In genomic region chr12:25924535-25925001, GRCh38 we compare ENCODE assay signal across 18 cellular contexts. TPM values are rescaled to one million over a fixed set of nuclear protein-coding genes. Genes with fewer than 3 reads are reported as not detected.
DNase-seq lines count a peak whose midpoint lies in the region; ATAC-seq, FAIRE-seq and TF ChIP-seq lines count a peak whose summit lies in the region.
"Had no signal": no experiment of that assay in that cellular context is flagged by ENCODE, and none has a peak within 500 bp of the region (broad histone marks: within the 10 kb centered on the region; RNA-seq: fewer than 3 reads in every experiment).

No MANE protein-coding gene starts in this region.

- H3K4me1 ChIP-seq in vagina (no peaks in the 10 kb centered on the region), HepG2 (ENCODE audit: insufficient read depth, low read length) (no peaks in the 10 kb centered on the region)
- H3K4me1 ChIP-seq: uterus had no signal

- H3K27me3 ChIP-seq in vagina, result no peaks in the 10 kb centered on the region
- no peaks in the 10 kb centered on the region for H3K27me3 ChIP-seq in HepG2 (ENCODE audit: control insufficient read depth in 1 of 2, insufficient read depth in 2 of 2, low read length in 2 of 2)
- H3K27me3 ChIP-seq: uterus had no signal

- TF ChIP-seq EP300 in HepG2 (IDR thresholded peaks at IDR 0.05; ENCODE audit: low read depth in 2 of 2, low read length in 2 of 2) (no peak), HepG2 (CRISPR knock-in tag; IDR thresholded peaks at IDR 0.05; ENCODE audit: borderline replicate concordance) (no peak)

- H3K79me2 ChIP-seq in HepG2 (ENCODE audit: insufficient read depth, low read length), result no peaks in the 10 kb centered on the region

- in situ Hi-C loops in HepG2 (cut with HindIII; ENCODE audit: extremely low pct_ligation_motif_present, low pct_unique_long_range_greater_than_20kb), result no loop called here

- H3K36me3 Mint-ChIP-seq in T-cell, result no peaks in the 10 kb centered on the region
- H3K36me3 Mint-ChIP-seq: immature natural killer cell had no signal

- no peaks in the 10 kb centered on the region for H3K27me3 Mint-ChIP-seq in T-cell
- H3K27me3 Mint-ChIP-seq: central memory CD8-positive, alpha-beta T cell had no signal

- intact Hi-C loops in vagina (cut with DNase I), result no loop called here
- intact Hi-C loops in HepG2 (cut with micrococcal nuclease; ENCODE audit: unreplicated experiment), result no loop called here

- BruUV-seq in HepG2 (replicated peaks; lab: Mats Ljungman, UMichigan), result no TSS peak

- POLR2A ChIA-PET in HepG2 (lab: Yijun Ruan, JAX), result no interaction called here
- POLR2A ChIA-PET in T-cell (lab: Charles Lee), result interaction anchor here in 1 of 2 donors (0.7 kb wide), 1 partner anchor 514 kb away, joined by 3 read pairs; no protein-coding TSS in a partner anchor

- no peaks in the 10 kb centered on the region for H4K20me1 ChIP-seq in HepG2 (ENCODE audit: insufficient read depth, low read length)

- H3K36me3 ChIP-seq in vagina (no peaks in the 10 kb centered on the region), HepG2 (replicated peaks in 1 of 2; ENCODE audit: control insufficient read depth in 1 of 2, insufficient read depth in 2 of 2, low read length in 2 of 2) (no peaks in the 10 kb centered on the region)
- H3K36me3 ChIP-seq: uterus had no signal

- H2AFZ ChIP-seq in HepG2 (ENCODE audit: low read length), result no peak overlapping the region

- H3K9me3 Mint-ChIP-seq in T-cell, result no peaks in the 10 kb centered on the region
- H3K9me3 Mint-ChIP-seq: central memory CD8-positive, alpha-beta T cell; nephron progenitor cell had no signal

- no peak overlapping the region for H3K27ac Mint-ChIP-seq in T-cell
- H3K27ac Mint-ChIP-seq: immature natural killer cell, nephron progenitor cell had no signal

- CTCF ChIA-PET in HepG2 (lab: Yijun Ruan, JAX; ENCODE audit: low intra/inter-chr PET ratio, low total read pairs), result no interaction called here
- CTCF ChIA-PET in T-cell (lab: Charles Lee), result interaction anchor here in 1 of 2 donors (0.6 kb wide), 1 partner anchor 18 kb away, joined by 3 read pairs; no protein-coding TSS in a partner anchor

- ATAC-seq in HepG2 (no peak), GM19324 (IDR thresholded peaks at IDR 0.05; ENCODE audit: low FRiP score, unreplicated experiment) (no peak), T-cell (replicated peaks in 1 of 4) (no peak)

- no peaks in the 10 kb centered on the region for H3K4me1 Mint-ChIP-seq in T-cell
- H3K4me1 Mint-ChIP-seq: central memory CD8-positive, alpha-beta T cell; immature natural killer cell had no signal

- DNase-seq in HPDE6-E6E7 (ENCODE audit: extremely low spot score) (peak; percentile 28), iris pigment epithelial cell (ENCODE audit: low read depth) (peak; percentile 9), vagina (ENCODE audit: extremely low spot score in 2 of 2) (no peak), HepG2 (ENCODE audit: low spot score) (no peak), T-cell (no peak)
- DNase-seq: COR-L47; GF-D8; H7; immature natural killer cell; NCI-H1092; nephron progenitor cell; stimulated activated CD4-positive, alpha-beta T cell treated with anti-CD3 and anti-CD28 coated beads, Interleukin-15, amount 100 ng/mL, for 24 hours; T-helper 1 cell; uterus had no signal

- H3K27ac ChIP-seq in C4-2B (peak overlapping the region; percentile 28), VCaP (peak overlapping the region; percentile 74), vagina (no peak overlapping the region), HepG2 (ENCODE audit: extremely low read length, insufficient read depth, low read length) (no peak overlapping the region)
- H3K27ac ChIP-seq: uterus had no signal

- no peak overlapping the region for H3K9ac ChIP-seq in HepG2 (ENCODE audit: insufficient read depth, low read depth, low read length)

- H3K4me3 Mint-ChIP-seq in T-cell, result no peak overlapping the region
- H3K4me3 Mint-ChIP-seq: central memory CD8-positive, alpha-beta T cell; immature natural killer cell; nephron progenitor cell had no signal

- TF ChIP-seq RAD21 in HepG2 (CRISPR knock-in tag; IDR thresholded peaks at IDR 0.05), result no peak

- H3K9me3 ChIP-seq in vagina (no peaks in the 10 kb centered on the region), HepG2 (ENCODE audit: low read length) (no peaks in the 10 kb centered on the region)
- H3K9me3 ChIP-seq: uterus had no signal

- no peak overlapping the region for H3K4me2 ChIP-seq in HepG2 (ENCODE audit: low read depth, low read length)

- TF ChIP-seq CTCF in C4-2B (conservative IDR thresholded peaks at IDR 0.05) (no peak), VCaP (conservative IDR thresholded peaks at IDR 0.05) (no peak), vagina (IDR thresholded peaks at IDR 0.05) (no peak), HepG2 (CRISPR knock-in tag; IDR thresholded peaks at IDR 0.05) (no peak)

- no peak for FAIRE-seq in HepG2 (lab: Jason Lieb, UNC)

- no peak for TF ChIP-seq POLR2A in vagina (IDR thresholded peaks at IDR 0.05)
- no peak for TF ChIP-seq POLR2A in HepG2 (IDR thresholded peaks at IDR 0.05; ENCODE audit: insufficient read depth in 1 of 2, low read depth in 2 of 2, low read length in 2 of 2)

- WGBS in HepG2 (ENCODE audit: low lambda C conversion rate), result 33% methylated on average over 6 of the region's 7 CpGs

- H3K4me3 ChIP-seq in vagina (no peak overlapping the region), HepG2 (replicated peaks in 1 of 3; ENCODE audit: insufficient read depth in 1 of 3, low read depth in 2 of 3, low read length in 3 of 3) (no peak overlapping the region)
- H3K4me3 ChIP-seq: uterus had no signal

TF ChIP-seq in HepG2, 621 proteins besides CTCF, POLR2A, EP300 and RAD21:
- TF ChIP-seq PHF8 (CRISPR knock-in tag; IDR thresholded peaks at IDR 0.05), result no peak
- TF ChIP-seq ZNF678 (CRISPR knock-in tag; IDR thresholded peaks at IDR 0.05), result no peak
- TF ChIP-seq ADNP (CRISPR knock-in tag; IDR thresholded peaks at IDR 0.05), result no peak
- no peak for TF ChIP-seq ZNF512 (CRISPR knock-in tag; IDR thresholded peaks at IDR 0.05)

RNA-seq across cellular contexts. Expression of gene RASSF8, which starts 33.9 kb away (rescaled TPM):
- total RNA-seq in vagina (68.5 TPM), HepG2 (2016; rRNA removed; fragmentation: Illumina TruSeq; extraction: Trizol) (9.2 and 10.4 TPM in 2 replicates), T-cell (under 1 TPM in 4 of 5 donors, not detected in 1; 0.50 to 0.98 (median 0.73) TPM)
- 4.9 and 5.8 TPM in 2 replicates for total RNA-seq in HepG2 (2016; cell fraction: cytosol; rRNA removed; fragmentation: Illumina TruSeq; extraction: Trizol; ENCODE audit: low read depth)
- 7.7 and 12.0 TPM in 2 replicates for total RNA-seq in HepG2 (2016; cell fraction: insoluble cytoplasmic fraction; rRNA removed; fragmentation: Illumina TruSeq; extraction: Trizol)
- total RNA-seq in HepG2 (2016; cell fraction: membrane; rRNA removed; fragmentation: Illumina TruSeq; extraction: Trizol), result 6.1 and 7.6 TPM in 2 replicates
- total RNA-seq in HepG2 (2016; cell fraction: nucleus; rRNA removed; fragmentation: Illumina TruSeq; extraction: Trizol), result 6.3 and 6.7 TPM in 2 replicates
- polyA plus RNA-seq in HepG2 (2011; rRNA removed), result 0.54 and 0.82 TPM in 2 replicates
- polyA plus RNA-seq in HepG2 (2011; cell fraction: cytosol; rRNA removed), result 0.25 and 0.50 TPM in 2 replicates
- polyA plus RNA-seq in HepG2 (2011; cell fraction: nucleus; rRNA removed), result 0.14 and 0.16 TPM in 2 replicates
- 0.51 and 0.57 TPM in 2 replicates for polyA plus RNA-seq in HepG2 (2012)
- 0.34 and 0.36 TPM in 2 replicates for polyA plus RNA-seq in HepG2 (2016; cell fraction: cytosol; fragmentation: Illumina TruSeq; extraction: Trizol; ENCODE audit: low read depth)
- 3.8 and 4.0 TPM in 2 replicates for polyA plus RNA-seq in HepG2 (2016; cell fraction: insoluble cytoplasmic fraction; fragmentation: Illumina TruSeq; extraction: Trizol; ENCODE audit: low read depth)
- polyA plus RNA-seq in HepG2 (2016; cell fraction: membrane; fragmentation: Illumina TruSeq; extraction: Trizol; ENCODE audit: low read depth), result 0.88 and 0.97 TPM in 2 replicates
- polyA plus RNA-seq in HepG2 (2016; cell fraction: nucleus; fragmentation: Illumina TruSeq; extraction: Trizol; ENCODE audit: insufficient read depth, low read depth), result 2.9 and 3.3 TPM in 2 replicates
- 0.74 and 52.7 TPM in 2 replicates for polyA minus RNA-seq in HepG2 (2011; rRNA and poly(A)+ RNA removed; ENCODE audit: low replicate concordance)
- 1.1 and 3.2 TPM in 2 replicates for polyA minus RNA-seq in HepG2 (2011; cell fraction: cytosol; rRNA and poly(A)+ RNA removed)
- polyA minus RNA-seq in HepG2 (2011; cell fraction: nucleus; rRNA and poly(A)+ RNA removed), result 3.4 and 3.5 TPM in 2 replicates

Comparison
In these comparisons a context has a peak if more than half of its experiments do, and no peak if none do; other contexts are left out.
1. H3K27ac ChIP-seq: peak in C4-2B (single experiment) and VCaP (single experiment); none in vagina (single experiment) and HepG2 (single experiment).
2. DNase-seq: peak in HPDE6-E6E7 (single experiment) and iris pigment epithelial cell (single experiment); none in vagina (0 of 2), HepG2 (single experiment) and T-cell (0 of 34).